Comparison of ENCODE assay signal across 21 cellular contexts in genomic region chr13:41548870-41549269, GRCh38.
A peak's percentile ranks its signal among the peaks of the same experiment; 100 is the strongest.
DNase-seq lines count a peak whose midpoint lies in the region; ATAC-seq and TF ChIP-seq lines count a peak whose summit lies in the region.
"Had no signal": no experiment of that assay in that cellular context is flagged by ENCODE, and none has a peak within 500 bp of the region (broad histone marks: within the 10 kb centered on the region; RNA-seq: fewer than 3 reads in every experiment).

No MANE protein-coding gene starts in this region.

- H3K27me3 Mint-ChIP-seq in nephron (ENCODE audit: low read depth), result peaks cover 19% of the 10 kb centered on the region
- H3K27me3 Mint-ChIP-seq: CD4-positive, CD25-positive, alpha-beta regulatory T cell had no signal

- H3K4me3 ChIP-seq in OCI-LY1 (ENCODE audit: low read depth, low read length, poor library complexity, severe bottlenecking) (no peak overlapping the region), dorsolateral prefrontal cortex (peak overlapping the region in 9 of 59 donors; percentile 3 to 22 (median 12))
- H3K4me3 ChIP-seq: K562, SJCRH30 had no signal

- H3K27me3 ChIP-seq in OCI-LY1 (ENCODE audit: insufficient read depth, low read length) (no peaks in the 10 kb centered on the region), dorsolateral prefrontal cortex (no peaks in the 10 kb centered on the region)
- H3K27me3 ChIP-seq: SJCRH30 had no signal

- H3K9ac ChIP-seq in OCI-LY1 (ENCODE audit: low read length), result no peak overlapping the region

- intact Hi-C loops in dorsolateral prefrontal cortex (cut with DNase I), result loop anchor here in 1 of 2 donors (5.0 kb wide), 1 partner anchor 103 kb away; no protein-coding TSS in a partner anchor

- H3K79me2 ChIP-seq in OCI-LY1 (ENCODE audit: insufficient read depth, low read length), result no peaks in the 10 kb centered on the region

- no peak overlapping the region for H2AFZ ChIP-seq in OCI-LY1 (ENCODE audit: low read length)

- TF ChIP-seq CTCF in OCI-LY1 (IDR thresholded peaks at IDR 0.05; ENCODE audit: low read length), result no peak
- no peak for TF ChIP-seq CTCF in dorsolateral prefrontal cortex (IDR thresholded peaks at IDR 0.05 in 54 of 56, conservative IDR thresholded peaks at IDR 0.05 in 2 of 56; ENCODE audit: low read depth in 1 of 56, partially characterized antibody in 56 of 56)
- no peak for TF ChIP-seq CTCF in nephron (IDR thresholded peaks at IDR 0.05; ENCODE audit: unreplicated experiment in 3 of 3)

- peaks cover 4% of the 10 kb centered on the region for H3K9me3 Mint-ChIP-seq in nephron

- H3K9me3 ChIP-seq in OCI-LY1 (ENCODE audit: low read length), result no peaks in the 10 kb centered on the region
- H3K9me3 ChIP-seq: SJCRH30 had no signal

- H3K9me2 ChIP-seq in OCI-LY1 (ENCODE audit: low read depth, low read length), result no peaks in the 10 kb centered on the region

- no peak overlapping the region for H3K4me2 ChIP-seq in OCI-LY1 (ENCODE audit: low read length)

- DNase-seq in dorsolateral prefrontal cortex (no peak), substantia nigra (lab: John Stamatoyannopoulos, UW) (no peak), NCI-H146 treated with DMSO at 0.1 percent for 48 hours (lab: John Stamatoyannopoulos, UW; ENCODE audit: unreplicated experiment) (no peak), GF-D8 (lab: John Stamatoyannopoulos, UW) (no peak)
- DNase-seq in activated T-cell treated with anti-CD3 and anti-CD28 coated beads, Interleukin-2, amount 50 U/mL, for 48 hours, result no peak
- DNase-seq: CD4-positive, CD25-positive, alpha-beta regulatory T cell; EL; MM.1S; NCI-H1092 treated with DMSO at 0.1 percent for 48 hours; NCI-H1436 treated with DMSO at 0.1 percent for 48 hours; NCI-H2029; NCI-H2171; NCI-H526; OCI-M1 had no signal

- H3K36me3 Mint-ChIP-seq in nephron (ENCODE audit: low read depth), result peaks cover 3% of the 10 kb centered on the region
- H3K36me3 Mint-ChIP-seq: CD4-positive, CD25-positive, alpha-beta regulatory T cell had no signal

- no peaks in the 10 kb centered on the region for H3K36me3 ChIP-seq in OCI-LY1 (ENCODE audit: insufficient read depth, low read length)
- H3K36me3 ChIP-seq: SJCRH30 had no signal

- H3K27ac Mint-ChIP-seq in nephron, result peak overlapping the region; percentile 26 to 48 (median 41)
- H3K27ac Mint-ChIP-seq: CD4-positive, CD25-positive, alpha-beta regulatory T cell had no signal

- ATAC-seq in GM21576 (IDR thresholded peaks at IDR 0.05; ENCODE audit: unreplicated experiment), result no peak
- ATAC-seq: HepG2 had no signal

- no peaks in the 10 kb centered on the region; the same call in 1 of the 2 replicates for H3F3A ChIP-seq in OCI-LY1 (ENCODE audit: insufficient read depth, low read length)

- H3K27ac ChIP-seq in OCI-LY1 (ENCODE audit: low read depth, low read length, poor library complexity, severe bottlenecking) (peak overlapping the region; percentile 69), dorsolateral prefrontal cortex (peak overlapping the region; percentile 92 to 100 (median 99)), substantia nigra (ENCODE audit: low read depth, low read length, poor library complexity, severe bottlenecking) (peak overlapping the region; percentile 100)
- H3K27ac ChIP-seq: HL-60 had no signal

- H3K4me1 ChIP-seq in OCI-LY1 (ENCODE audit: insufficient read depth, low read length, severe bottlenecking), result peaks cover 69% of the 10 kb centered on the region

- no peak overlapping the region for H3K4me3 Mint-ChIP-seq in nephron
- H3K4me3 Mint-ChIP-seq: CD4-positive, CD25-positive, alpha-beta regulatory T cell had no signal

- no peaks in the 10 kb centered on the region for H4K20me1 ChIP-seq in OCI-LY1 (ENCODE audit: insufficient read depth, low read length)

- H3K4me1 Mint-ChIP-seq in nephron, result peaks cover 49% of the 10 kb centered on the region
